In the genomic region with DNA sequence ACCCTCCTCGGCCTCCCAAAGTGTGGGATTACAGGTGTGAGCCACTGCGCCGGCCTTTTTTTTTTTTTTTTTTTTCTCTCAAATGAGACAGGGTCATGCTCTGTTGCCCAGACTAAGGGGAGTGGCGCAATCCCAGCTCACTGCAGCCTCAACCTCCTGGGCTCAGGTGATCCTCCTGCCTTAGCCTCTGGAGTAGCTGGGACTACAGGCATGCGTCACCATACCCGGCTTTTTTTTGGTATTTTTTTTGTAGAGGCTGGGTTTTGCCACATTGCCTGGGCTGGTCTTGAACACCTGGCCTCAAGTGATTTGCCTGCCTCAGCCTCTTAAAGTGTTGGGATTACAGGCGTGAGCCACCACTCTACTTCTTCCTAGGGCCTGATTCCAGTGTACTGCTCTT, we compare ENCODE assay signal across 24 cellular contexts.
"Had no signal": no experiment of that assay in that cellular context is flagged by ENCODE, and none has a peak within 500 bp of the region (broad histone marks: within the 10 kb centered on the region; RNA-seq: fewer than 3 reads in every experiment).

No MANE protein-coding gene starts in this region.

- H3K9me3 ChIP-seq: colonic mucosa, esophagus squamous epithelium, gastrocnemius medialis, mucosa of descending colon, pancreas, psoas muscle, right atrium auricular region, tibial artery had no signal

- DNase-seq: activated CD4-positive, alpha-beta memory T cell treated with anti-CD3 and anti-CD28 coated beads, Interleukin-2, amount 10 ng/mL, durations not matched to agents 7 days and 5 days; activated CD4-positive, alpha-beta T cell treated with anti-CD3 and anti-CD28 coated beads, Interleukin-2, amount 10 ng/mL, durations not matched to agents 24 days and 14 days; activated effector memory CD4-positive, alpha-beta T cell treated with Interleukin-2 at 50 U/mL for 16 hours; activated naive CD4-positive, alpha-beta T cell treated with anti-CD3 and anti-CD28 coated beads for 36 hours; activated T-cell treated with anti-CD3 and anti-CD28 coated beads, Interleukin-2, amount 50 U/mL, for 72 hours; aorta; central memory CD4-positive, alpha-beta T cell; colonic mucosa; endodermal cell; esophagus squamous epithelium; gastrocnemius medialis; head of caudate nucleus; left cardiac atrium; mucosa of descending colon; nephron progenitor cell; pancreas; psoas muscle; stimulated activated CD4-positive, alpha-beta T cell treated with anti-CD3 and anti-CD28 coated beads, Interleukin-12 subunit alpha, Interleukin-12 subunit beta, amount 100 ng/mL, for 4 hours; stimulated activated CD4-positive, alpha-beta T cell treated with anti-CD3 and anti-CD28 coated beads, Interleukin-4, amount 100 ng/mL, for 4 hours; substantia nigra; T-helper 1 cell; tibial artery had no signal

- ATAC-seq: activated T-cell treated with anti-CD3 and anti-CD28 coated beads, Interleukin-2, amount 50 U/mL, for 72 hours; gastrocnemius medialis; left cardiac atrium; mucosa of descending colon; pancreas; psoas muscle had no signal

- H3K27me3 ChIP-seq: colonic mucosa, esophagus squamous epithelium, gastrocnemius medialis, pancreas, right atrium auricular region, tibial artery had no signal

- H3K27ac ChIP-seq: colonic mucosa, esophagus squamous epithelium, gastrocnemius medialis, pancreas, psoas muscle, right atrium auricular region, tibial artery had no signal

- H3K4me1 ChIP-seq: colonic mucosa, gastrocnemius medialis, pancreas, psoas muscle had no signal

- H3K36me3 ChIP-seq: colonic mucosa, gastrocnemius medialis, pancreas, right atrium auricular region, tibial artery had no signal

- H3K4me3 ChIP-seq: colonic mucosa, esophagus squamous epithelium, gastrocnemius medialis, mucosa of descending colon, pancreas, psoas muscle, right atrium auricular region, tibial artery had no signal

- FAIRE-seq: islet of Langerhans, pancreas had no signal
